In genomic region chr10:18501198-18501597, GRCh38 we compare ENCODE assay signal across 8 cellular contexts.
DNase-seq lines count a peak whose midpoint lies in the region; ATAC-seq and TF ChIP-seq lines count a peak whose summit lies in the region.

No MANE protein-coding gene starts in this region.

- ATAC-seq in HG02885 (IDR thresholded peaks at IDR 0.05; ENCODE audit: poor library complexity, unreplicated experiment): peak; percentile 92

- POLR2A ChIA-PET in RWPE1 (lab: Yijun Ruan, JAX; ENCODE audit: low non-redundant PET): no interaction called here

- peak; percentile 17 for DNase-seq in stimulated activated CD4-positive, alpha-beta T cell treated with anti-CD3 and anti-CD28 coated beads, Interleukin-1b, Interleukin-23, amount 100 ng/mL, for 48 hours
- no peak for DNase-seq in stimulated activated CD4-positive, alpha-beta T cell treated with anti-CD3 and anti-CD28 coated beads, Interleukin-4, amount 100 ng/mL, for 1 hour
- peak; percentile 13 for DNase-seq in RWPE1 (ENCODE audit: low spot score)
- no peak for DNase-seq in NOMO-1 treated with DMSO at 0.1 percent for 48 hours (lab: John Stamatoyannopoulos, UW; ENCODE audit: unreplicated experiment)
- DNase-seq in COR-L47 (lab: John Stamatoyannopoulos, UW): no peak
- DNase-seq in foreskin melanocyte: no peak
- no peak for DNase-seq in NCI-H510A treated with DMSO at 0.1 percent for 48 hours (lab: John Stamatoyannopoulos, UW)

- TF ChIP-seq CTCF in RWPE1 (conservative IDR thresholded peaks at IDR 0.05; ENCODE audit: low read depth): no peak

- CTCF ChIA-PET in RWPE1 (lab: Yijun Ruan, JAX): interaction anchor here (0.5 kb wide), 1 partner anchor 17 kb away, joined by 3 read pairs; no protein-coding TSS in a partner anchor

- H3K27ac ChIP-seq in RWPE1: no peak overlapping the region

Comparison
In these comparisons a context has a peak if more than half of its experiments do, and no peak if none do; other contexts are left out.
1. DNase-seq: peak in stimulated activated CD4-positive, alpha-beta T cell treated with anti-CD3 and anti-CD28 coated beads, Interleukin-1b, Interleukin-23, amount 100 ng/mL, for 48 hours (single experiment) and RWPE1 (single experiment); none in stimulated activated CD4-positive, alpha-beta T cell treated with anti-CD3 and anti-CD28 coated beads, Interleukin-4, amount 100 ng/mL, for 1 hour (single experiment), NOMO-1 treated with DMSO at 0.1 percent for 48 hours (single experiment), COR-L47 (single experiment), foreskin melanocyte (single experiment) and NCI-H510A treated with DMSO at 0.1 percent for 48 hours (single experiment).